ENCODE assay signal across 16 cellular contexts in the genomic region with DNA sequence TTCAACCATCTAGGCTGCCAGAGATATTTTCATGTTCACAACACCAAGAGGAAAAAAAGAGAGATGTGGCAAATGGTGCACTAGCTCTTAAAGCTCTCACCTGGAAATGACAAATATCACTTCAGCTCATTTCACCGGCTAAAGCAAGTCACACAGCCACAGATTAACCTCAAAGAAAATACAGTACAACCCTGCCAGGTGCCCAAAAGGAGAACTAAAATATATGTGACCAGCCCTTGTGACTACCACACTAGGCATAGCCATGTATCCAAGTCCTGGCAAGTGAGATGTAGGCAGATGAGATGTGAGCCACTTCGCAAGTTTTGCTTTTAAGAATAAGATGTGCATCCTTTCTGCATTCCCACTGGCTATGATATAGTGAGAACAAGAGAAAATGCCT.
"Had no signal": no experiment of that assay in that cellular context is flagged by ENCODE, and none has a peak within 500 bp of the region (broad histone marks: within the 10 kb centered on the region; RNA-seq: fewer than 3 reads in every experiment).

No MANE protein-coding gene starts in this region.

- FAIRE-seq: bronchial epithelial cell, keratinocyte had no signal

- H3K9me3 ChIP-seq: ascending aorta, esophagus squamous epithelium, left lung, tibial artery, uterus had no signal

- H3K9me3 Mint-ChIP-seq: activated naive CD8-positive, alpha-beta T cell treated with anti-CD3 and anti-CD28 coated beads, Interleukin-2, amount 10 ng/mL, durations not matched to agents 7 days and 5 days had no signal

- H3K4me2 ChIP-seq: neural progenitor cell had no signal

- ATAC-seq: activated CD4-positive, CD25-positive, alpha-beta regulatory T cell treated with anti-CD3 and anti-CD28 coated beads, Interleukin-2, amount 50 U/mL, for 24 hours; left lung had no signal

- H3K4me1 ChIP-seq: esophagus squamous epithelium, neural progenitor cell, parathyroid adenoma, uterus had no signal

- H3K9ac ChIP-seq: neural progenitor cell, parathyroid adenoma had no signal

- H3K4me3 Mint-ChIP-seq: activated naive CD8-positive, alpha-beta T cell treated with anti-CD3 and anti-CD28 coated beads, Interleukin-2, amount 10 ng/mL, durations not matched to agents 7 days and 5 days; neural progenitor cell had no signal

- H3K36me3 ChIP-seq: ascending aorta, esophagus squamous epithelium, left lung, neural progenitor cell, tibial artery, uterus had no signal

- H3K27me3 ChIP-seq: ascending aorta, esophagus squamous epithelium, left lung, neural progenitor cell, tibial artery, uterus had no signal

- H3K27ac ChIP-seq: ascending aorta, esophagus squamous epithelium, left lung, neural progenitor cell, parathyroid adenoma, tibial artery, uterus had no signal

- H3K27me3 Mint-ChIP-seq: activated naive CD8-positive, alpha-beta T cell treated with anti-CD3 and anti-CD28 coated beads, Interleukin-2, amount 10 ng/mL, durations not matched to agents 7 days and 5 days had no signal

- H2AFZ ChIP-seq: neural progenitor cell, parathyroid adenoma had no signal

- H3K27ac Mint-ChIP-seq: activated naive CD8-positive, alpha-beta T cell treated with anti-CD3 and anti-CD28 coated beads, Interleukin-2, amount 10 ng/mL, durations not matched to agents 7 days and 5 days; neural progenitor cell had no signal

- DNase-seq: activated CD4-positive, alpha-beta T cell treated with anti-CD3 and anti-CD28 coated beads, Interleukin-2, amount 50 U/mL, for 4 hours; activated effector memory CD4-positive, alpha-beta T cell treated with Interleukin-2 at 50 U/mL for 16 hours; activated naive CD8-positive, alpha-beta T cell treated with anti-CD3 and anti-CD28 coated beads, Interleukin-2, amount 10 ng/mL, durations not matched to agents 7 days and 5 days; activated T-cell treated with anti-CD3 and anti-CD28 coated beads, Interleukin-2, amount 50 U/mL, for 1 hour; esophagus squamous epithelium; foreskin fibroblast; left lung; retina; tibial artery; uterus had no signal

- H3K79me2 ChIP-seq: parathyroid adenoma had no signal

- H3K4me1 Mint-ChIP-seq: neural progenitor cell had no signal

- H3K4me3 ChIP-seq: ascending aorta, esophagus squamous epithelium, left lung, neural progenitor cell, tibial artery, uterus had no signal
